25 cellular contexts compared by ENCODE assay signal in the genomic region with DNA sequence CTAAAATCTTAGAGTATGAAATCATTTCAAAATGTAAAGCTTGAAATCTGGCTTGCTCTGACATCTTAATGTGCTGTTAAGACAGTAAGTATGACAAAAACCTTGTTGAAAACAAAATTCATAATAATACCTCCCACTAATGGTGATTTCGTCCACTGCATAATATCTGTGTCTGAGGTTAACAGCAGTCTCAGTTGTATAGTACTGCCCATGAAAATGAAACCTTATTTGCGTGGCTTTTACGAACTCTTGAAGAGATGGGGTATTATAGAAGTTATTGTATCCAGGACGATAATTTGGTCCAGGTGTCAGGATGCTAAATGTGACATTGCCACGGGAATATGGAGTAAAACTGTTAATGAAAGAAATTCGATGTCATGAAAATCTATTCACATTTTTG.
"Had no signal": no experiment of that assay in that cellular context is flagged by ENCODE, and none has a peak within 500 bp of the region (broad histone marks: within the 10 kb centered on the region; RNA-seq: fewer than 3 reads in every experiment).

No MANE protein-coding gene starts in this region.

- H3K9me3 ChIP-seq: SJSA1 had no signal

- DNase-seq: Kasumi-1; MV-4-11; NCI-H1048; NCI-H1105; NCI-H1436; NCI-H187; NCI-H2029; NCI-H2081 treated with DMSO at 0.1 percent for 48 hours; NCI-H2171; NCI-H226; NCI-H446; NCI-H510A; NCI-H524 treated with DMSO at 0.1 percent for 48 hours; NCI-H69; NCI-H774; NK-92 treated with Interleukin-12 subunit alpha and Interleukin-12 subunit beta, amount 100 ng/mL, for 24 hours; Right ventricle myocardium superior; RPMI8226; SIG-M5 had no signal

- H3K27ac ChIP-seq: HL-60, KMS-11, SJSA1, SK-N-MC had no signal

- H3K4me1 Mint-ChIP-seq: IgD-negative memory B cell had no signal

- H3K27ac Mint-ChIP-seq: IgD-negative memory B cell had no signal

- ATAC-seq: K562 had no signal

- H3K36me3 ChIP-seq: SJSA1 had no signal

- H3K4me3 Mint-ChIP-seq: IgD-negative memory B cell had no signal

- H3K27me3 Mint-ChIP-seq: IgD-negative memory B cell had no signal

- H3K27me3 ChIP-seq: SJSA1 had no signal

- H3K4me3 ChIP-seq: K562, SJSA1, SK-N-MC had no signal

- H3K36me3 Mint-ChIP-seq: IgD-negative memory B cell had no signal

- H3K4me1 ChIP-seq: SJSA1 had no signal
